1 cellular context compared by ENCODE assay signal in genomic region chr6:159788757-159789376, GRCh38.
TF ChIP-seq lines count a peak whose summit lies in the region.

No MANE protein-coding gene starts in this region.

TF ChIP-seq in HepG2, 621 proteins besides CTCF, POLR2A, EP300 and RAD21 (continues in another document):
- TF ChIP-seq ZNF530 (CRISPR knock-in tag; IDR thresholded peaks at IDR 0.05; ENCODE audit: low read depth) (no peak; the same call in 1 of the 2 replicates), ZSCAN29 (CRISPR knock-in tag; conservative IDR thresholded peaks at IDR 0.05) (0 out of 2 replicates have a peak, but pooled peaks have one; percentile 19), ZKSCAN5 (CRISPR knock-in tag; IDR thresholded peaks at IDR 0.05) (no peak), NR2F6 (IDR thresholded peaks at IDR 0.05) (no peak), NR2F6 (CRISPR knock-in tag; IDR thresholded peaks at IDR 0.05) (no peak), ZNF235 (CRISPR knock-in tag; IDR thresholded peaks at IDR 0.05; ENCODE audit: borderline replicate concordance) (peak; percentile 84; the same call in 1 of the 2 replicates), ZNF780A (CRISPR knock-in tag; IDR thresholded peaks at IDR 0.05) (no peak), SALL1 (CRISPR knock-in tag; IDR thresholded peaks at IDR 0.05) (no peak), SIN3A (IDR thresholded peaks at IDR 0.05; ENCODE audit: borderline replicate concordance, low read depth, low read length) (peak; percentile 83), ZNF724P (CRISPR knock-in tag; IDR thresholded peaks at IDR 0.05; ENCODE audit: borderline replicate concordance) (peak; percentile 83; the same call in 1 of the 2 replicates), FOXA3 (CRISPR knock-in tag; IDR thresholded peaks at IDR 0.05) (no peak), ZNF407 (CRISPR knock-in tag; IDR thresholded peaks at IDR 0.05; ENCODE audit: not compliant biosample characterization) (no peak), ZNF891 (CRISPR knock-in tag; IDR thresholded peaks at IDR 0.05) (no peak), ZNF20 (CRISPR knock-in tag; IDR thresholded peaks at IDR 0.05) (no peak), ZNF234 (CRISPR knock-in tag; conservative IDR thresholded peaks at IDR 0.05) (no peak), HHEX (CRISPR knock-in tag; IDR thresholded peaks at IDR 0.05) (no peak), ZNF138 (CRISPR knock-in tag; IDR thresholded peaks at IDR 0.05; ENCODE audit: low read depth) (no peak), ELF4 (CRISPR knock-in tag; IDR thresholded peaks at IDR 0.05; ENCODE audit: borderline replicate concordance) (no peak), HNRNPK (IDR thresholded peaks at IDR 0.05; ENCODE audit: low read depth, low read length, poor library complexity, severe bottlenecking) (no peak), HOXD1 (CRISPR knock-in tag; IDR thresholded peaks at IDR 0.05) (peak; percentile 49; the same call in 1 of the 2 replicates), ZNF652 (CRISPR knock-in tag; IDR thresholded peaks at IDR 0.05; ENCODE audit: borderline replicate concordance, low read depth) (no peak), ADNP (CRISPR knock-in tag; IDR thresholded peaks at IDR 0.05) (no peak), CBFB (CRISPR knock-in tag; IDR thresholded peaks at IDR 0.05) (no peak), FOXJ3 (CRISPR knock-in tag; IDR thresholded peaks at IDR 0.05; ENCODE audit: borderline replicate concordance) (no peak), ZMYM3 (CRISPR knock-in tag; IDR thresholded peaks at IDR 0.05) (no peak), RARA (CRISPR knock-in tag; IDR thresholded peaks at IDR 0.05) (no peak), ZNF224 (CRISPR knock-in tag; IDR thresholded peaks at IDR 0.05) (peak; percentile 25; the same call in 1 of the 2 replicates), ETV6 (CRISPR knock-in tag; conservative IDR thresholded peaks at IDR 0.05) (no peak), ZNF7 (CRISPR knock-in tag; IDR thresholded peaks at IDR 0.05) (no peak), RXRA (CRISPR knock-in tag; IDR thresholded peaks at IDR 0.05) (peak; percentile 84), ZNF251 (CRISPR knock-in tag; IDR thresholded peaks at IDR 0.05) (no peak), MAFK (conservative IDR thresholded peaks at IDR 0.05 in 1 of 2, IDR thresholded peaks at IDR 0.05 in 1 of 2; ENCODE audit: low read length in 2 of 2) (no peak), ZNF572 (CRISPR knock-in tag; IDR thresholded peaks at IDR 0.05) (no peak), MZF1 (CRISPR knock-in tag; IDR thresholded peaks at IDR 0.05; ENCODE audit: borderline replicate concordance) (no peak), JUN (CRISPR knock-in tag; IDR thresholded peaks at IDR 0.05) (0 out of 2 replicates have a peak, but pooled peaks have one; percentile 19), CC2D1A (CRISPR knock-in tag; IDR thresholded peaks at IDR 0.05) (no peak), AGO1 (IDR thresholded peaks at IDR 0.05; ENCODE audit: low read depth, low read length, poor library complexity, severe bottlenecking) (no peak), ZNF383 (CRISPR knock-in tag; IDR thresholded peaks at IDR 0.05; ENCODE audit: borderline replicate concordance) (no peak), ZFAT (CRISPR knock-in tag; conservative IDR thresholded peaks at IDR 0.05) (peak; percentile 17), CBX5 (CRISPR knock-in tag; IDR thresholded peaks at IDR 0.05; ENCODE audit: borderline replicate concordance) (no peak), ZNF232 (CRISPR knock-in tag; IDR thresholded peaks at IDR 0.05; ENCODE audit: borderline replicate concordance) (no peak; the same call in 1 of the 2 replicates), ZNF230 (CRISPR knock-in tag; IDR thresholded peaks at IDR 0.05) (peak; percentile 70; the same call in 1 of the 2 replicates), ZNF672 (CRISPR knock-in tag; IDR thresholded peaks at IDR 0.05) (no peak), ZNF883 (CRISPR knock-in tag; IDR thresholded peaks at IDR 0.05; ENCODE audit: not compliant biosample characterization) (no peak)
- TF ChIP-seq, protein P1, sequence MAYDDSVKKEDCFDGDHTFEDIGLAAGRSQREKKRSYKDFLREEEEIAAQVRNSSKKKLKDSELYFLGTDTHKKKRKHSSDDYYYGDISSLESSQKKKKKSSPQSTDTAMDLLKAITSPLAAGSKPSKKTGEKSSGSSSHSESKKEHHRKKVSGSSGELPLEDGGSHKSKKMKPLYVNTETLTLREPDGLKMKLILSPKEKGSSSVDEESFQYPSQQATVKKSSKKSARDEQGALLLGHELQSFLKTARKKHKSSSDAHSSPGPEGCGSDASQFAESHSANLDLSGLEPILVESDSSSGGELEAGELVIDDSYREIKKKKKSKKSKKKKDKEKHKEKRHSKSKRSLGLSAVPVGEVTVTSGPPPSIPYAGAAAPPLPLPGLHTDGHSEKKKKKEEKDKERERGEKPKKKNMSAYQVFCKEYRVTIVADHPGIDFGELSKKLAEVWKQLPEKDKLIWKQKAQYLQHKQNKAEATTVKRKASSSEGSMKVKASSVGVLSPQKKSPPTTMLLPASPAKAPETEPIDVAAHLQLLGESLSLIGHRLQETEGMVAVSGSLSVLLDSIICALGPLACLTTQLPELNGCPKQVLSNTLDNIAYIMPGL (CRISPR knock-in tag; IDR thresholded peaks at IDR 0.05; ENCODE audit: borderline replicate concordance in 1 of 2, low read depth in 1 of 2), result peak in 1 of 2 experiments; percentile 25; a peak in 1 of 4 replicates
- TF ChIP-seq, protein P2, sequence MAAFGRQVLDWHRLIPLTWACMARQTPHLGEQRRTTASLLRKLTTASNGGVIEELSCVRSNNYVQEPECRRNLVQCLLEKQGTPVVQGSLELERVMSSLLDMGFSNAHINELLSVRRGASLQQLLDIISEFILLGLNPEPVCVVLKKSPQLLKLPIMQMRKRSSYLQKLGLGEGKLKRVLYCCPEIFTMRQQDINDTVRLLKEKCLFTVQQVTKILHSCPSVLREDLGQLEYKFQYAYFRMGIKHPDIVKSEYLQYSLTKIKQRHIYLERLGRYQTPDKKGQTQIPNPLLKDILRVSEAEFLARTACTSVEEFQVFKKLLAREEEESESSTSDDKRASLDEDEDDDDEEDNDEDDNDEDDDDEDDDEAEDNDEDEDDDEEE (CRISPR knock-in tag; IDR thresholded peaks at IDR 0.05), result no peak
- TF ChIP-seq, protein P3, sequence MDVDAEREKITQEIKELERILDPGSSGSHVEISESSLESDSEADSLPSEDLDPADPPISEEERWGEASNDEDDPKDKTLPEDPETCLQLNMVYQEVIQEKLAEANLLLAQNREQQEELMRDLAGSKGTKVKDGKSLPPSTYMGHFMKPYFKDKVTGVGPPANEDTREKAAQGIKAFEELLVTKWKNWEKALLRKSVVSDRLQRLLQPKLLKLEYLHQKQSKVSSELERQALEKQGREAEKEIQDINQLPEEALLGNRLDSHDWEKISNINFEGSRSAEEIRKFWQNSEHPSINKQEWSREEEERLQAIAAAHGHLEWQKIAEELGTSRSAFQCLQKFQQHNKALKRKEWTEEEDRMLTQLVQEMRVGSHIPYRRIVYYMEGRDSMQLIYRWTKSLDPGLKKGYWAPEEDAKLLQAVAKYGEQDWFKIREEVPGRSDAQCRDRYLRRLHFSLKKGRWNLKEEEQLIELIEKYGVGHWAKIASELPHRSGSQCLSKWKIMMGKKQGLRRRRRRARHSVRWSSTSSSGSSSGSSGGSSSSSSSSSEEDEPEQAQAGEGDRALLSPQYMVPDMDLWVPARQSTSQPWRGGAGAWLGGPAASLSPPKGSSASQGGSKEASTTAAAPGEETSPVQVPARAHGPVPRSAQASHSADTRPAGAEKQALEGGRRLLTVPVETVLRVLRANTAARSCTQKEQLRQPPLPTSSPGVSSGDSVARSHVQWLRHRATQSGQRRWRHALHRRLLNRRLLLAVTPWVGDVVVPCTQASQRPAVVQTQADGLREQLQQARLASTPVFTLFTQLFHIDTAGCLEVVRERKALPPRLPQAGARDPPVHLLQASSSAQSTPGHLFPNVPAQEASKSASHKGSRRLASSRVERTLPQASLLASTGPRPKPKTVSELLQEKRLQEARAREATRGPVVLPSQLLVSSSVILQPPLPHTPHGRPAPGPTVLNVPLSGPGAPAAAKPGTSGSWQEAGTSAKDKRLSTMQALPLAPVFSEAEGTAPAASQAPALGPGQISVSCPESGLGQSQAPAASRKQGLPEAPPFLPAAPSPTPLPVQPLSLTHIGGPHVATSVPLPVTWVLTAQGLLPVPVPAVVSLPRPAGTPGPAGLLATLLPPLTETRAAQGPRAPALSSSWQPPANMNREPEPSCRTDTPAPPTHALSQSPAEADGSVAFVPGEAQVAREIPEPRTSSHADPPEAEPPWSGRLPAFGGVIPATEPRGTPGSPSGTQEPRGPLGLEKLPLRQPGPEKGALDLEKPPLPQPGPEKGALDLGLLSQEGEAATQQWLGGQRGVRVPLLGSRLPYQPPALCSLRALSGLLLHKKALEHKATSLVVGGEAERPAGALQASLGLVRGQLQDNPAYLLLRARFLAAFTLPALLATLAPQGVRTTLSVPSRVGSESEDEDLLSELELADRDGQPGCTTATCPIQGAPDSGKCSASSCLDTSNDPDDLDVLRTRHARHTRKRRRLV (CRISPR knock-in tag; IDR thresholded peaks at IDR 0.05), result peak; percentile 61; the same call in 1 of the 2 replicates
- TF ChIP-seq, protein P4, sequence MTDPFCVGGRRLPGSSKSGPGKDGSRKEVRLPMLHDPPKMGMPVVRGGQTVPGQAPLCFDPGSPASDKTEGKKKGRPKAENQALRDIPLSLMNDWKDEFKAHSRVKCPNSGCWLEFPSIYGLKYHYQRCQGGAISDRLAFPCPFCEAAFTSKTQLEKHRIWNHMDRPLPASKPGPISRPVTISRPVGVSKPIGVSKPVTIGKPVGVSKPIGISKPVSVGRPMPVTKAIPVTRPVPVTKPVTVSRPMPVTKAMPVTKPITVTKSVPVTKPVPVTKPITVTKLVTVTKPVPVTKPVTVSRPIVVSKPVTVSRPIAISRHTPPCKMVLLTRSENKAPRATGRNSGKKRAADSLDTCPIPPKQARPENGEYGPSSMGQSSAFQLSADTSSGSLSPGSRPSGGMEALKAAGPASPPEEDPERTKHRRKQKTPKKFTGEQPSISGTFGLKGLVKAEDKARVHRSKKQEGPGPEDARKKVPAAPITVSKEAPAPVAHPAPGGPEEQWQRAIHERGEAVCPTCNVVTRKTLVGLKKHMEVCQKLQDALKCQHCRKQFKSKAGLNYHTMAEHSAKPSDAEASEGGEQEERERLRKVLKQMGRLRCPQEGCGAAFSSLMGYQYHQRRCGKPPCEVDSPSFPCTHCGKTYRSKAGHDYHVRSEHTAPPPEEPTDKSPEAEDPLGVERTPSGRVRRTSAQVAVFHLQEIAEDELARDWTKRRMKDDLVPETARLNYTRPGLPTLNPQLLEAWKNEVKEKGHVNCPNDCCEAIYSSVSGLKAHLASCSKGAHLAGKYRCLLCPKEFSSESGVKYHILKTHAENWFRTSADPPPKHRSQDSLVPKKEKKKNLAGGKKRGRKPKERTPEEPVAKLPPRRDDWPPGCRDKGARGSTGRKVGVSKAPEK (CRISPR knock-in tag; IDR thresholded peaks at IDR 0.05; ENCODE audit: borderline replicate concordance), result no peak
- TF ChIP-seq, protein P5, sequence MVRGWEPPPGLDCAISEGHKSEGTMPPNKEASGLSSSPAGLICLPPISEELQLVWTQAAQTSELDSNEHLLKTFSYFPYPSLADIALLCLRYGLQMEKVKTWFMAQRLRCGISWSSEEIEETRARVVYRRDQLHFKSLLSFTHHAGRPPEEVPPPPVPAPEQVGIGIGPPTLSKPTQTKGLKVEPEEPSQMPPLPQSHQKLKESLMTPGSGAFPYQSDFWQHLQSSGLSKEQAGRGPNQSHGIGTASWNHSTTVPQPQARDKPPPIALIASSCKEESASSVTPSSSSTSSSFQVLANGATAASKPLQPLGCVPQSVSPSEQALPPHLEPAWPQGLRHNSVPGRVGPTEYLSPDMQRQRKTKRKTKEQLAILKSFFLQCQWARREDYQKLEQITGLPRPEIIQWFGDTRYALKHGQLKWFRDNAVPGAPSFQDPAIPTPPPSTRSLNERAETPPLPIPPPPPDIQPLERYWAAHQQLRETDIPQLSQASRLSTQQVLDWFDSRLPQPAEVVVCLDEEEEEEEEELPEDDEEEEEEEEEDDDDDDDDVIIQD (CRISPR knock-in tag; IDR thresholded peaks at IDR 0.05; ENCODE audit: low read depth), result 0 out of 2 replicates have a peak, but pooled peaks have one; percentile 34
